1 cellular context compared by ENCODE assay signal in genomic region chr16:53057658-53058057, GRCh38.
TF ChIP-seq lines count a peak whose summit lies in the region.

No MANE protein-coding gene starts in this region.

TF ChIP-seq in H1, 55 proteins besides CTCF, POLR2A, EP300 and RAD21:
- no peak for TF ChIP-seq SIRT6 (IDR thresholded peaks at IDR 0.05; ENCODE audit: low read length)
- no peak for TF ChIP-seq HDAC2 (IDR thresholded peaks at IDR 0.05; ENCODE audit: borderline replicate concordance in 1 of 2, low read depth in 2 of 2, low read length in 2 of 2)
- TF ChIP-seq RFX5 (IDR thresholded peaks at IDR 0.05; ENCODE audit: borderline replicate concordance, low read depth, low read length): no peak
- TF ChIP-seq SIX5 (IDR thresholded peaks at IDR 0.05; ENCODE audit: low read depth, low read length): no peak
- TF ChIP-seq SP4 (IDR thresholded peaks at IDR 0.05; ENCODE audit: low read length): no peak
- TF ChIP-seq RXRA (IDR thresholded peaks at IDR 0.05; ENCODE audit: insufficient read depth, low read depth, low read length): no peak
- TF ChIP-seq CBX8 (IDR thresholded peaks at IDR 0.05; ENCODE audit: borderline replicate concordance, low read depth, low read length): no peak
- TF ChIP-seq HDAC6 (IDR thresholded peaks at IDR 0.05; ENCODE audit: low read depth, low read length): no peak
- no peak for TF ChIP-seq ZNF274 (IDR thresholded peaks at IDR 0.05; ENCODE audit: borderline replicate concordance, extremely low read depth, low read length)
- no peak for TF ChIP-seq RNF2 (IDR thresholded peaks at IDR 0.05; ENCODE audit: borderline replicate concordance, low read depth, low read length, missing control alignments, poor library complexity, severe bottlenecking)
- no peak for TF ChIP-seq NRF1 (IDR thresholded peaks at IDR 0.05; ENCODE audit: low read depth, low read length)
- no peak for TF ChIP-seq CREB1 (IDR thresholded peaks at IDR 0.05)
- TF ChIP-seq TAF1 (IDR thresholded peaks at IDR 0.05; ENCODE audit: low read depth, low read length): no peak
